In the genomic region with DNA sequence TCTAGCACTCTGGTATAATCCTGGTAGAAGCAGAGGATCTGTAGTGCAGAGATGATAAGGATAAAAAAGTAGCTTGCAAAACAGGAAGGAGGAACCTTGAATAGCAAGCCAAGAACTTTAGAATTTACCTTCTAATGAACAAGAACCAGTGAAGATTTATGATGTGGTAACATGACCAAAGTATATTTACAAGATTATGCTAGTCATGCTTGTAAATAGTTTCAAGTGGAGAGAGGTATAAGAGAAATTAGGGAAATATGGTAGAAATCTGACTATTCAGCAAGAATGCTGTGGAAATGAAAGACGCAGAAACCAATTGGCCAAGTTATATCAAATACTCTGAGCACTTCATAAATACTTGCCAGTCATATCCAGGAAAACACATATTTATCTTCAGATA, we compare ENCODE assay signal across 13 cellular contexts. TPM values are rescaled to one million over a fixed set of nuclear protein-coding genes. Genes with fewer than 3 reads are reported as not detected.
DNase-seq lines count a peak whose midpoint lies in the region; ATAC-seq and TF ChIP-seq lines count a peak whose summit lies in the region.
"Had no signal": no experiment of that assay in that cellular context is flagged by ENCODE, and none has a peak within 500 bp of the region (broad histone marks: within the 10 kb centered on the region; RNA-seq: fewer than 3 reads in every experiment).

No MANE protein-coding gene starts in this region.

- no peak overlapping the region for H3K4me3 Mint-ChIP-seq in stimulated activated memory B cell treated with anti-CD40 and anti-IgM and Interleukin-4, amounts not matched to agents 10 μg/mL and 1 μg/mL and 100 μg/mL, for 72 hours
- H3K4me3 Mint-ChIP-seq: CD4-positive, CD25-positive, alpha-beta regulatory T cell had no signal

- WGBS in hepatocyte (ENCODE audit: low lambda C conversion rate, missing lambda C conversion rate) = 0% methylated on average over 1 of the region's 1 CpG

- H3K4me1 Mint-ChIP-seq in stimulated activated memory B cell treated with anti-CD40 and anti-IgM and Interleukin-4, amounts not matched to agents 10 μg/mL and 1 μg/mL and 100 μg/mL, for 72 hours = no peaks in the 10 kb centered on the region

- POLR2A ChIA-PET in BJ (lab: Charles Lee) = no interaction called here

- H3K4me3 ChIP-seq in BJ (ENCODE audit: low read depth, low read length) (no peak overlapping the region), LNCaP clone FGC (ENCODE audit: low read depth, low read length) (no peak overlapping the region), SK-N-MC (peak overlapping the region; percentile 12; the same call in 1 of the 2 replicates), hepatocyte (no peak overlapping the region)
- H3K4me3 ChIP-seq: BLaER1 treated with 17β-estradiol and CSF1 and Interleukin-3, amounts not matched to agents 10 nM and 100 nM had no signal

- H3K27me3 Mint-ChIP-seq in stimulated activated memory B cell treated with anti-CD40 and anti-IgM and Interleukin-4, amounts not matched to agents 10 μg/mL and 1 μg/mL and 100 μg/mL, for 72 hours = no peaks in the 10 kb centered on the region
- H3K27me3 Mint-ChIP-seq: CD4-positive, CD25-positive, alpha-beta regulatory T cell had no signal

- H3K36me3 ChIP-seq in BJ (ENCODE audit: control insufficient read depth, insufficient read depth, low read length) (no peaks in the 10 kb centered on the region), SK-N-MC (ENCODE audit: insufficient read depth, low read length) (peaks cover under 1% of the 10 kb centered on the region; the same call in 1 of the 2 replicates), hepatocyte (replicated peaks; ENCODE audit: insufficient read depth, low read depth) (no peaks in the 10 kb centered on the region)

- H3K4me2 ChIP-seq in hepatocyte = peak overlapping the region; percentile 20
- H3K4me2 ChIP-seq: BLaER1 treated with 17β-estradiol and CSF1 and Interleukin-3, amounts not matched to agents 10 nM and 100 nM had no signal

- TF ChIP-seq CTCF in BJ (IDR thresholded peaks at IDR 0.05; ENCODE audit: insufficient read depth, low read depth, low read length) (no peak), LNCaP clone FGC (IDR thresholded peaks at IDR 0.05; ENCODE audit: control insufficient read depth, extremely low read depth, insufficient read depth) (no peak), hepatocyte (IDR thresholded peaks at IDR 0.05; ENCODE audit: poor library complexity) (no peak)

- H3K79me2 ChIP-seq in hepatocyte = no peaks in the 10 kb centered on the region

- no peaks in the 10 kb centered on the region for H3K4me1 ChIP-seq in hepatocyte (ENCODE audit: insufficient read depth)

- H3K9me3 ChIP-seq in SK-N-MC (ENCODE audit: low read depth, low read length) (no peaks in the 10 kb centered on the region), hepatocyte (ENCODE audit: low read depth) (no peaks in the 10 kb centered on the region)
- H3K9me3 ChIP-seq: BLaER1 treated with 17β-estradiol and CSF1 and Interleukin-3, amounts not matched to agents 10 nM and 100 nM had no signal

- no peak overlapping the region for H3K27ac Mint-ChIP-seq in stimulated activated memory B cell treated with anti-CD40 and anti-IgM and Interleukin-4, amounts not matched to agents 10 μg/mL and 1 μg/mL and 100 μg/mL, for 72 hours

- peaks cover 18% of the 10 kb centered on the region for H3K36me3 Mint-ChIP-seq in stimulated activated memory B cell treated with anti-CD40 and anti-IgM and Interleukin-4, amounts not matched to agents 10 μg/mL and 1 μg/mL and 100 μg/mL, for 72 hours

- peak overlapping the region; percentile 72 for H3K27ac ChIP-seq in SK-N-MC
- H3K27ac ChIP-seq in hepatocyte = no peak overlapping the region
- H3K27ac ChIP-seq: BLaER1 treated with 17β-estradiol and CSF1 and Interleukin-3, amounts not matched to agents 10 nM and 100 nM; HL-60 had no signal

- no peak for ATAC-seq in stimulated activated memory B cell treated with anti-CD40 and anti-IgM and Interleukin-4, amounts not matched to agents 10 μg/mL and 1 μg/mL and 100 μg/mL, for 72 hours

- CTCF ChIA-PET in BJ (lab: Yijun Ruan, JAX) = interaction anchor here (1.0 kb wide), 1 partner anchor 103 kb away, joined by 3 read pairs; no protein-coding TSS in a partner anchor

- no peaks in the 10 kb centered on the region for H3K27me3 ChIP-seq in BJ (ENCODE audit: control insufficient read depth, insufficient read depth, low read length)
- no peaks in the 10 kb centered on the region for H3K27me3 ChIP-seq in hepatocyte
- H3K27me3 ChIP-seq: BLaER1 treated with 17β-estradiol and CSF1 and Interleukin-3, amounts not matched to agents 10 nM and 100 nM had no signal

- H3K9ac ChIP-seq in SK-N-MC (ENCODE audit: insufficient read length) = no peak overlapping the region
- H3K9ac ChIP-seq: BLaER1 treated with 17β-estradiol and CSF1 and Interleukin-3, amounts not matched to agents 10 nM and 100 nM had no signal

- no peaks in the 10 kb centered on the region for H4K20me1 ChIP-seq in hepatocyte (ENCODE audit: insufficient read depth, poor library complexity, severe bottlenecking)
- H4K20me1 ChIP-seq: BLaER1 treated with 17β-estradiol and CSF1 and Interleukin-3, amounts not matched to agents 10 nM and 100 nM had no signal

- H3K9me2 ChIP-seq in hepatocyte (replicated peaks; ENCODE audit: insufficient read depth) = no peaks in the 10 kb centered on the region

- H3K9me3 Mint-ChIP-seq in stimulated activated memory B cell treated with anti-CD40 and anti-IgM and Interleukin-4, amounts not matched to agents 10 μg/mL and 1 μg/mL and 100 μg/mL, for 72 hours = no peaks in the 10 kb centered on the region
- H3K9me3 Mint-ChIP-seq: CD4-positive, CD25-positive, alpha-beta regulatory T cell had no signal

- H2AFZ ChIP-seq in hepatocyte = no peak overlapping the region

- DNase-seq in BJ (ENCODE audit: low read depth) (peak; percentile 61), LNCaP clone FGC (ENCODE audit: low read depth) (peak; percentile 18), SK-N-MC (ENCODE audit: low read depth, low spot score) (peak; percentile 64), hepatocyte (ENCODE audit: low spot score) (no peak), NK-92 (lab: John Stamatoyannopoulos, UW; ENCODE audit: unreplicated experiment) (no peak), NCI-H1930 (lab: John Stamatoyannopoulos, UW) (no peak)
- DNase-seq: AML-193; CD4-positive, CD25-positive, alpha-beta regulatory T cell; DMS53; HCEC 1CT had no signal

RNA-seq across cellular contexts. Expression of gene ERGIC2, which starts 47.8 kb away (rescaled TPM):
- 16.9 and 43.1 TPM in 2 replicates for polyA plus RNA-seq in BJ (2011; rRNA removed)
- 10.7 and 13.9 TPM in 2 replicates for polyA minus RNA-seq in BJ (2011; rRNA and poly(A)+ RNA removed)
- 68.7 and 114 TPM in 2 replicates for total RNA-seq in hepatocyte
- polyA plus RNA-seq in hepatocyte = 122 and 130 TPM in 2 replicates

Comparison
In these comparisons a context has a peak if more than half of its experiments do, and no peak if none do; other contexts are left out.
1. DNase-seq: peak in BJ (single experiment), LNCaP clone FGC (single experiment) and SK-N-MC (single experiment); none in hepatocyte (single experiment), NK-92 (single experiment) and NCI-H1930 (0 of 2).